In genomic region chr2:109531221-109531620, GRCh38 we compare ENCODE assay signal across 22 cellular contexts.
DNase-seq lines count a peak whose midpoint lies in the region; ATAC-seq and TF ChIP-seq lines count a peak whose summit lies in the region.
"Had no signal": no experiment of that assay in that cellular context is flagged by ENCODE, and none has a peak within 500 bp of the region (broad histone marks: within the 10 kb centered on the region; RNA-seq: fewer than 3 reads in every experiment).

No MANE protein-coding gene starts in this region.

- ATAC-seq in left lobe of liver (no peak), HG03196 (IDR thresholded peaks at IDR 0.05; ENCODE audit: unreplicated experiment) (no peak)
- ATAC-seq: K562 had no signal

- no peaks in the 10 kb centered on the region for H3K9me3 Mint-ChIP-seq in activated naive CD4-positive, alpha-beta T cell treated with anti-CD3 and anti-CD28 coated beads for 36 hours

- CTCF ChIA-PET in activated naive CD4-positive, alpha-beta T cell treated with anti-CD3 and anti-CD28 coated beads for 36 hours (lab: Charles Lee), result interaction anchor here (1.7 kb wide), 1 partner anchor 15 kb away, joined by 8 read pairs; no protein-coding TSS in a partner anchor

- WGBS in spleen, 5 donors, result 61 to 79% (median 73%) methylated on average over 5 of the region's 5 CpGs

- H3K27ac ChIP-seq in coronary artery (no peak overlapping the region), spleen (no peak overlapping the region)
- H3K27ac ChIP-seq: 22Rv1, GM23248, SJCRH30 had no signal

- no peak overlapping the region for H3K4me3 Mint-ChIP-seq in activated naive CD4-positive, alpha-beta T cell treated with anti-CD3 and anti-CD28 coated beads for 36 hours
- H3K4me3 Mint-ChIP-seq: CD4-positive, CD25-positive, alpha-beta regulatory T cell had no signal

- H3K36me3 Mint-ChIP-seq in activated naive CD4-positive, alpha-beta T cell treated with anti-CD3 and anti-CD28 coated beads for 36 hours (ENCODE audit: low read depth), result no peaks in the 10 kb centered on the region
- H3K36me3 Mint-ChIP-seq: CD4-positive, CD25-positive, alpha-beta regulatory T cell had no signal

- TF ChIP-seq POLR2A in spleen (IDR thresholded peaks at IDR 0.05), result no peak

- H3K4me1 Mint-ChIP-seq in activated naive CD4-positive, alpha-beta T cell treated with anti-CD3 and anti-CD28 coated beads for 36 hours (ENCODE audit: low read depth), result no peaks in the 10 kb centered on the region
- H3K4me1 Mint-ChIP-seq: CD4-positive, CD25-positive, alpha-beta regulatory T cell had no signal

- H3K4me1 ChIP-seq in spleen, result no peaks in the 10 kb centered on the region
- H3K4me1 ChIP-seq: BE2C, SJCRH30 had no signal

- TF ChIP-seq CTCF in coronary artery (IDR thresholded peaks at IDR 0.05), result no peak
- no peak for TF ChIP-seq CTCF in spleen (IDR thresholded peaks at IDR 0.05 in 8 of 11, conservative IDR thresholded peaks at IDR 0.05 in 3 of 11)

- H3K27ac Mint-ChIP-seq in activated naive CD4-positive, alpha-beta T cell treated with anti-CD3 and anti-CD28 coated beads for 36 hours, result no peak overlapping the region

- no peaks in the 10 kb centered on the region for H3K9me3 ChIP-seq in spleen
- H3K9me3 ChIP-seq: BE2C, SJCRH30 had no signal

- peaks cover 2% of the 10 kb centered on the region for H3K27me3 Mint-ChIP-seq in activated naive CD4-positive, alpha-beta T cell treated with anti-CD3 and anti-CD28 coated beads for 36 hours (ENCODE audit: low read depth)

- intact Hi-C loops in spleen (cut with DNase I; ENCODE audit: low total_unique reads), result no loop called here
- intact Hi-C loops in activated naive CD4-positive, alpha-beta T cell treated with anti-CD3 and anti-CD28 coated beads for 36 hours (cut with micrococcal nuclease), result no loop called here

- no peak overlapping the region for H3K4me3 ChIP-seq in coronary artery
- no peak overlapping the region for H3K4me3 ChIP-seq in spleen
- H3K4me3 ChIP-seq: GM23248, K562, SJCRH30 had no signal

- peaks cover 0 to 15% (median 0%) of the 10 kb centered on the region in 7 donors for H3K27me3 ChIP-seq in spleen (replicated peaks in 1 of 7)
- H3K27me3 ChIP-seq: BE2C had no signal

- peak; percentile 30 for DNase-seq in activated CD8-positive, alpha-beta memory T cell treated with anti-CD3 and anti-CD28 coated beads for 24 hours
- no peak for DNase-seq in activated CD8-positive, alpha-beta memory T cell treated with anti-CD3 and anti-CD28 coated beads, Interleukin-2, amount 50 U/mL, for 4 hours
- DNase-seq in coronary artery (ENCODE audit: low spot score), result peak; percentile 55
- peak; percentile 5 for DNase-seq in left lobe of liver (ENCODE audit: low spot score)
- DNase-seq in spleen, result peak; percentile 23
- DNase-seq in activated naive CD4-positive, alpha-beta T cell treated with anti-CD3 and anti-CD28 coated beads for 36 hours, result no peak
- DNase-seq in GM19240 (ENCODE audit: insufficient read length, low spot score), result no peak
- DNase-seq: BE2C; CD4-positive, CD25-positive, alpha-beta regulatory T cell; DMS153; DND-41; GM23248; Kasumi-1; NCI-H1105; NCI-H1436 treated with DMSO at 0.1 percent for 48 hours; NCI-H1930; NCI-H2107; NCI-H748 treated with DMSO at 0.1 percent for 48 hours; SJCRH30 had no signal

- H3K36me3 ChIP-seq in spleen, result no peaks in the 10 kb centered on the region
- H3K36me3 ChIP-seq: BE2C, SJCRH30 had no signal

Comparison
In these comparisons a context has a peak if more than half of its experiments do, and no peak if none do; other contexts are left out.
1. DNase-seq: peak in activated CD8-positive, alpha-beta memory T cell treated with anti-CD3 and anti-CD28 coated beads for 24 hours (single experiment), coronary artery (single experiment), left lobe of liver (single experiment) and spleen (single experiment); none in activated CD8-positive, alpha-beta memory T cell treated with anti-CD3 and anti-CD28 coated beads, Interleukin-2, amount 50 U/mL, for 4 hours (single experiment), activated naive CD4-positive, alpha-beta T cell treated with anti-CD3 and anti-CD28 coated beads for 36 hours (single experiment) and GM19240 (single experiment).